ENCODE assay signal across 13 cellular contexts in the genomic region with DNA sequence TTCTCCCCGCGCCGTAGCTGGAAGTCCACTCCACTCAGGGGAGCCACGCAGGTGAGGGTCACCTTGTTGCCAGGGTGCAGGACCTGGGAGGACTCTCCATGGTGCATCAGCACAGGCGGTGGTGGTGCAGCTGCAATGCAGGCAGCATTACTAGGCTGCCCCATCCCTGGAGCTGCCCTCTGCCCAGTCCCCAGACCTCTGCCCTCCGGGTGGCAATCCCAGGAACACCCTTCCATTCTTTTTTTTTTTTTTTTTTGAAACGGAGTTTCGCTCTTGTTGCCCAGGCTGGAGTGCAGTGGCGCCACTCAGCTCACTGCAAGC. TPM values are rescaled to one million over a fixed set of nuclear protein-coding genes. Genes with fewer than 3 reads are reported as not detected.
DNase-seq lines count a peak whose midpoint lies in the region; ATAC-seq and TF ChIP-seq lines count a peak whose summit lies in the region.
"Had no signal": no experiment of that assay in that cellular context is flagged by ENCODE, and none has a peak within 500 bp of the region (broad histone marks: within the 10 kb centered on the region; RNA-seq: fewer than 3 reads in every experiment).

No MANE protein-coding gene starts in this region.

- no peaks in the 10 kb centered on the region for H3K9me3 Mint-ChIP-seq in activated T-cell treated with anti-CD3 and anti-CD28 coated beads, Interleukin-2, amount 50 U/mL, for 4 hours

- intact Hi-C loops in Right ventricle myocardium inferior (cut with DNase I), result no loop called here
- intact Hi-C loops in heart right ventricle (cut with DNase I), result no loop called here
- intact Hi-C loops in right lobe of liver (cut with DNase I), result no loop called here

- TF ChIP-seq POLR2A in right lobe of liver (IDR thresholded peaks at IDR 0.05), result no peak

- no peak overlapping the region for H3K4me3 Mint-ChIP-seq in activated T-cell treated with anti-CD3 and anti-CD28 coated beads, Interleukin-2, amount 50 U/mL, for 4 hours
- H3K4me3 Mint-ChIP-seq: HFFc6 had no signal

- H3K27me3 ChIP-seq in heart right ventricle, result peaks cover 6 to 85% (median 65%) of the 10 kb centered on the region in 7 donors
- peaks cover 8% of the 10 kb centered on the region for H3K27me3 ChIP-seq in H7 (ENCODE audit: control insufficient read depth, insufficient read depth, low read length)
- H3K27me3 ChIP-seq in right lobe of liver, result no peaks in the 10 kb centered on the region
- peaks cover 31% of the 10 kb centered on the region for H3K27me3 ChIP-seq in osteoblast (ENCODE audit: insufficient read depth, low read length)

- no peaks in the 10 kb centered on the region for H3K27me3 Mint-ChIP-seq in activated T-cell treated with anti-CD3 and anti-CD28 coated beads, Interleukin-2, amount 50 U/mL, for 4 hours (ENCODE audit: low read depth)

- TF ChIP-seq CTCF in heart right ventricle (IDR thresholded peaks at IDR 0.05) (no peak), right lobe of liver (IDR thresholded peaks at IDR 0.05) (no peak), osteoblast (IDR thresholded peaks at IDR 0.05; ENCODE audit: extremely low read depth, low read depth, low read length) (no peak)

- H2AFZ ChIP-seq in osteoblast (ENCODE audit: low read length), result no peak overlapping the region

- no peak for ATAC-seq in Right ventricle myocardium inferior
- no peak for ATAC-seq in heart right ventricle
- ATAC-seq in right lobe of liver, result peak; percentile 3 to 24 (median 18)
- ATAC-seq in activated T-cell treated with anti-CD3 and anti-CD28 coated beads, Interleukin-2, amount 50 U/mL, for 4 hours, result no peak
- ATAC-seq in esophagus mucosa, result no peak

- H3K4me2 ChIP-seq in osteoblast (ENCODE audit: insufficient read depth, low read length), result no peak overlapping the region

- peaks cover 0 to 4% (median 0%) of the 10 kb centered on the region in 9 donors for H3K36me3 ChIP-seq in heart right ventricle
- H3K36me3 ChIP-seq in H7 (replicated peaks; ENCODE audit: control insufficient read depth, insufficient read depth, low read length), result no peaks in the 10 kb centered on the region
- H3K36me3 ChIP-seq in right lobe of liver, result peaks cover 0 to 9% (median 0%) of the 10 kb centered on the region in 4 donors
- no peaks in the 10 kb centered on the region for H3K36me3 ChIP-seq in osteoblast (ENCODE audit: insufficient read depth, low read length)

- H3K4me1 ChIP-seq in heart right ventricle (peaks cover 8 to 41% (median 28%) of the 10 kb centered on the region in 9 donors), right lobe of liver (peaks cover 2 to 59% (median 24%) of the 10 kb centered on the region in 4 donors), osteoblast (ENCODE audit: insufficient read depth, low read length) (no peaks in the 10 kb centered on the region)

- DNase-seq in Right ventricle myocardium inferior (ENCODE audit: missing footprints), result peak; percentile 30
- no peak for DNase-seq in heart right ventricle
- DNase-seq in H7, result peak; percentile 23
- peak in 1 of 3 donors; percentile 65 for DNase-seq in right lobe of liver
- DNase-seq in osteoblast (ENCODE audit: insufficient read length, low spot score, missing footprints), result peak; percentile 57
- DNase-seq in activated T-cell treated with anti-CD3 and anti-CD28 coated beads, Interleukin-2, amount 50 U/mL, for 4 hours, result no peak
- DNase-seq: CD4-positive, CD25-positive, alpha-beta regulatory T cell; GF-D8; HCEC 1CT; HFFc6 had no signal

- no peak overlapping the region for H3K27ac ChIP-seq in heart right ventricle
- H3K27ac ChIP-seq in right lobe of liver, result peak overlapping the region in 1 of 3 donors; percentile 72
- no peak overlapping the region for H3K27ac ChIP-seq in osteoblast (ENCODE audit: low read depth, low read length)
- H3K27ac ChIP-seq: 22Rv1, HL-60 had no signal

- no peaks in the 10 kb centered on the region for H3K79me2 ChIP-seq in osteoblast (ENCODE audit: insufficient read depth, low read length)

- peaks cover 3% of the 10 kb centered on the region for H3K36me3 Mint-ChIP-seq in activated T-cell treated with anti-CD3 and anti-CD28 coated beads, Interleukin-2, amount 50 U/mL, for 4 hours (ENCODE audit: insufficient read depth)

- H3K9me3 ChIP-seq in heart right ventricle (no peaks in the 10 kb centered on the region), right lobe of liver (no peaks in the 10 kb centered on the region), osteoblast (ENCODE audit: low read depth, low read length) (no peaks in the 10 kb centered on the region)

- WGBS in heart right ventricle, 2 donors, result 85% methylated on average over 9 of the region's 9 CpGs
- WGBS in right lobe of liver (ENCODE audit: insufficient coverage, low coverage, low lambda C conversion rate, missing lambda C conversion rate), result 40% methylated on average over 3 of the region's 9 CpGs

- H3K4me3 ChIP-seq in heart right ventricle (no peak overlapping the region), H7 (ENCODE audit: insufficient read depth, low read depth, low read length) (no peak overlapping the region), right lobe of liver (peak overlapping the region; percentile 69 to 83 (median 69)), osteoblast (ENCODE audit: insufficient read depth, low read length) (no peak overlapping the region)

- H3K4me1 Mint-ChIP-seq in activated T-cell treated with anti-CD3 and anti-CD28 coated beads, Interleukin-2, amount 50 U/mL, for 4 hours (ENCODE audit: low read depth), result peaks cover 31% of the 10 kb centered on the region

- H4K20me1 ChIP-seq in osteoblast (ENCODE audit: insufficient read depth, low read length), result no peaks in the 10 kb centered on the region

RNA-seq across cellular contexts. Expression of a gene that starts 1.8 kb away (rescaled TPM):
- total RNA-seq in Right ventricle myocardium inferior (3.9 TPM), heart right ventricle (1 to 10 TPM in 9 of 10 donors, under 1 TPM in 1; 0.80 to 5.5 (median 2.0) TPM), right lobe of liver (1,000 to 10,000 TPM in 4 of 6 experiments, 100 to 1,000 TPM in 2; 897 to 2,313 (median 1,164) TPM), osteoblast (1.1 and 1.5 TPM in 2 replicates), esophagus mucosa (3.5 TPM)
- polyA plus RNA-seq in heart right ventricle, result 1 to 10 TPM; 9.6 TPM
- 33.8 and 45.5 TPM in 2 replicates for total RNA-seq in H7 (2014; rRNA removed; shearing (Covaris generic))
- 10 to 100 TPM in 2 of 3 donors, 1 to 10 TPM in 1; 9.0 to 12.0 (median 11.5) TPM for total RNA-seq in activated T-cell treated with anti-CD3 and anti-CD28 coated beads, Interleukin-2, amount 50 U/mL, for 4 hours

RNA-seq across cellular contexts. Expression of a gene that starts 11.0 kb away (rescaled TPM):
- total RNA-seq in Right ventricle myocardium inferior (0.19 TPM), heart right ventricle (under 1 TPM in 9 of 10 donors, not detected in 1; 0.14 to 0.73 (median 0.30) TPM), right lobe of liver (1 to 10 TPM in 5 of 6 experiments, under 1 TPM in 1; 0.73 to 3.1 (median 1.7) TPM), osteoblast (1.2 and 1.4 TPM in 2 replicates), esophagus mucosa (1.1 TPM)
- under 1 TPM; 0.22 to 0.33 TPM for polyA plus RNA-seq in heart right ventricle
- 3.0 and 3.2 TPM in 2 replicates for total RNA-seq in H7 (2014; rRNA removed; shearing (Covaris generic))
- total RNA-seq in activated T-cell treated with anti-CD3 and anti-CD28 coated beads, Interleukin-2, amount 50 U/mL, for 4 hours, result under 1 TPM; 0.55 to 0.99 (median 0.98) TPM

RNA-seq across cellular contexts. Expression of a gene that starts 24.7 kb away (rescaled TPM):
- total RNA-seq in Right ventricle myocardium inferior, result 1.8 TPM
- 1 to 10 TPM; 1.2 to 2.1 (median 1.4) TPM for total RNA-seq in heart right ventricle
- polyA plus RNA-seq in heart right ventricle, result under 1 TPM; 0.80 to 0.87 TPM
- total RNA-seq in H7 (2014; rRNA removed; shearing (Covaris generic)), result 2.6 and 2.7 TPM in 2 replicates
- total RNA-seq in right lobe of liver, result 1 to 10 TPM; 1.7 to 2.9 (median 2.1) TPM
- 2.5 and 3.5 TPM in 2 replicates for total RNA-seq in osteoblast
- 1 to 10 TPM; 3.0 to 4.3 (median 3.6) TPM for total RNA-seq in activated T-cell treated with anti-CD3 and anti-CD28 coated beads, Interleukin-2, amount 50 U/mL, for 4 hours
- 2.5 TPM for total RNA-seq in esophagus mucosa

RNA-seq across cellular contexts. Expression of a gene that starts 29.3 kb away (rescaled TPM):
- 0.22 TPM for total RNA-seq in Right ventricle myocardium inferior
- total RNA-seq in heart right ventricle, result under 1 TPM; 0.11 to 0.90 (median 0.41) TPM
- under 1 TPM; 0.36 to 0.88 TPM for polyA plus RNA-seq in heart right ventricle
- total RNA-seq in H7 (2014; rRNA removed; shearing (Covaris generic)), result 4.4 and 7.7 TPM in 2 replicates
- total RNA-seq in right lobe of liver, result 1 to 10 TPM; 1.7 to 3.9 (median 2.4) TPM
- total RNA-seq in osteoblast, result 4.4 and 4.7 TPM in 2 replicates
- 1 to 10 TPM; 1.2 to 2.1 (median 1.8) TPM for total RNA-seq in activated T-cell treated with anti-CD3 and anti-CD28 coated beads, Interleukin-2, amount 50 U/mL, for 4 hours
- total RNA-seq in esophagus mucosa, result 2.7 TPM

RNA-seq across cellular contexts. Expression of a gene that starts 35.6 kb away (rescaled TPM):
- total RNA-seq in Right ventricle myocardium inferior (551 TPM), heart right ventricle (100 to 1,000 TPM; 360 to 610 (median 413) TPM), right lobe of liver (100 to 1,000 TPM; 274 to 637 (median 304) TPM), osteoblast (1,166 and 1,239 TPM in 2 replicates), esophagus mucosa (1,223 TPM)
- polyA plus RNA-seq in heart right ventricle, result 1,000 to 10,000 TPM in 1 of 2 donors, 100 to 1,000 TPM in 1; 430 to 2,053 TPM
- total RNA-seq in H7 (2014; rRNA removed; shearing (Covaris generic)), result 2,794 and 2,937 TPM in 2 replicates
- total RNA-seq in activated T-cell treated with anti-CD3 and anti-CD28 coated beads, Interleukin-2, amount 50 U/mL, for 4 hours, result 1,000 to 10,000 TPM; 2,106 to 2,287 (median 2,120) TPM

Comparison
In these comparisons a context has a peak if more than half of its experiments do, and no peak if none do; other contexts are left out.
1. DNase-seq: peak in Right ventricle myocardium inferior (single experiment), H7 (single experiment) and osteoblast (single experiment); none in heart right ventricle (0 of 2) and activated T-cell treated with anti-CD3 and anti-CD28 coated beads, Interleukin-2, amount 50 U/mL, for 4 hours (single experiment).
2. ATAC-seq: peak in right lobe of liver (4 of 4); none in Right ventricle myocardium inferior (single experiment), heart right ventricle (0 of 8), activated T-cell treated with anti-CD3 and anti-CD28 coated beads, Interleukin-2, amount 50 U/mL, for 4 hours (0 of 2) and esophagus mucosa (single experiment).
3. H3K4me3 ChIP-seq: peak in right lobe of liver (3 of 3); none in heart right ventricle (0 of 10), H7 (single experiment) and osteoblast (single experiment).
4. RNA of a gene that starts 1.8 kb away (total RNA-seq): 897 to 2,313 TPM in right lobe of liver; 33.8 to 45.5 TPM in H7, 9.0 to 12.0 TPM in activated T-cell treated with anti-CD3 and anti-CD28 coated beads, Interleukin-2, amount 50 U/mL, for 4 hours, 3.9 TPM in Right ventricle myocardium inferior (single experiment), 3.5 TPM in esophagus mucosa (single experiment), 0.80 to 5.5 TPM in heart right ventricle and 1.1 to 1.5 TPM in osteoblast; every median in the first group is over 10 times any median in the second.